ENCODE assay signal across 3 cellular contexts in the genomic region with DNA sequence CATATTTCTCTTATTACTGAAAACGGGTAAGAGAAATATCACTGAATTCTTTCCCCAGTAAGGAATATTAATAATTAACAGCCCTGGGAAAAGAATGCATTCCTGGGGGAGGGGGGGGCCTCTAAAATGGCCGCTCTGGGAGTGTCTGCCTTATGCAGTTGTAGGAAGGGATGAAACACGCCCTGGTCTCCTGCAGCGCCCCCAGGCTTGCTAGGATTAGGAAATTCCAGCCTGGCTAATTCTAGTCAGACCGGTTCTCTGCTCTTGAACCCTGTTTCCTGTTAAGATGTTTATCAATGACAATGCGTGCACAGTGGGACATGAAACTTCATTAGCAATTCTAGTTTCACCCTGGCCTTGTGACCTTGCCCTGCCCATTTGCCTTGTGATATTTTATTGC.
TF ChIP-seq lines count a peak whose summit lies in the region.

No MANE protein-coding gene starts in this region.

TF ChIP-seq in HEK293, 187 proteins besides CTCF, POLR2A, EP300 and RAD21:
- peak; percentile 32 for TF ChIP-seq SETDB1 (IDR thresholded peaks at IDR 0.05; ENCODE audit: insufficient read length, low read length)

TF ChIP-seq in H1, 55 proteins besides CTCF, POLR2A, EP300 and RAD21:
- TF ChIP-seq CEBPB (IDR thresholded peaks at IDR 0.05; ENCODE audit: low read depth, low read length) (peak; percentile 60), SP1 (IDR thresholded peaks at IDR 0.05; ENCODE audit: low read depth, low read length) (peak; percentile 74), YY1 (IDR thresholded peaks at IDR 0.05; ENCODE audit: low read depth, low read length) (0 out of 2 replicates have a peak, but pooled peaks have one; percentile 22), TCF12 (IDR thresholded peaks at IDR 0.05; ENCODE audit: low read depth, low read length) (peak; percentile 62; the same call in 1 of the 2 replicates)

TF ChIP-seq in HepG2, 621 proteins besides CTCF, POLR2A, EP300 and RAD21:
- TF ChIP-seq TEAD3 (CRISPR knock-in tag; optimal IDR thresholded peaks at IDR 0.05; ENCODE audit: borderline replicate concordance) = peak; percentile 32
